In genomic region chr17:76248013-76248782, GRCh38 we compare ENCODE assay signal across 1 cellular context.
TF ChIP-seq lines count a peak whose summit lies in the region.

No MANE protein-coding gene starts in this region.

TF ChIP-seq in K562, 482 proteins besides CTCF, POLR2A, EP300 and RAD21 (continues in another document):
- TF ChIP-seq ELK1 (CRISPR knock-in tag; IDR thresholded peaks at IDR 0.05): no peak
- no peak for TF ChIP-seq NR2F6 (CRISPR knock-in tag; IDR thresholded peaks at IDR 0.05)
- no peak for TF ChIP-seq ZNF124 (CRISPR knock-in tag; IDR thresholded peaks at IDR 0.05)
- TF ChIP-seq, protein P1, sequence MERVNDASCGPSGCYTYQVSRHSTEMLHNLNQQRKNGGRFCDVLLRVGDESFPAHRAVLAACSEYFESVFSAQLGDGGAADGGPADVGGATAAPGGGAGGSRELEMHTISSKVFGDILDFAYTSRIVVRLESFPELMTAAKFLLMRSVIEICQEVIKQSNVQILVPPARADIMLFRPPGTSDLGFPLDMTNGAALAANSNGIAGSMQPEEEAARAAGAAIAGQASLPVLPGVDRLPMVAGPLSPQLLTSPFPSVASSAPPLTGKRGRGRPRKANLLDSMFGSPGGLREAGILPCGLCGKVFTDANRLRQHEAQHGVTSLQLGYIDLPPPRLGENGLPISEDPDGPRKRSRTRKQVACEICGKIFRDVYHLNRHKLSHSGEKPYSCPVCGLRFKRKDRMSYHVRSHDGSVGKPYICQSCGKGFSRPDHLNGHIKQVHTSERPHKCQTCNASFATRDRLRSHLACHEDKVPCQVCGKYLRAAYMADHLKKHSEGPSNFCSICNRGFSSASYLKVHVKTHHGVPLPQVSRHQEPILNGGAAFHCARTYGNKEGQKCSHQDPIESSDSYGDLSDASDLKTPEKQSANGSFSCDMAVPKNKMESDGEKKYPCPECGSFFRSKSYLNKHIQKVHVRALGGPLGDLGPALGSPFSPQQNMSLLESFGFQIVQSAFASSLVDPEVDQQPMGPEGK (CRISPR knock-in tag; IDR thresholded peaks at IDR 0.05; ENCODE audit: borderline replicate concordance): no peak
- TF ChIP-seq, protein P2, sequence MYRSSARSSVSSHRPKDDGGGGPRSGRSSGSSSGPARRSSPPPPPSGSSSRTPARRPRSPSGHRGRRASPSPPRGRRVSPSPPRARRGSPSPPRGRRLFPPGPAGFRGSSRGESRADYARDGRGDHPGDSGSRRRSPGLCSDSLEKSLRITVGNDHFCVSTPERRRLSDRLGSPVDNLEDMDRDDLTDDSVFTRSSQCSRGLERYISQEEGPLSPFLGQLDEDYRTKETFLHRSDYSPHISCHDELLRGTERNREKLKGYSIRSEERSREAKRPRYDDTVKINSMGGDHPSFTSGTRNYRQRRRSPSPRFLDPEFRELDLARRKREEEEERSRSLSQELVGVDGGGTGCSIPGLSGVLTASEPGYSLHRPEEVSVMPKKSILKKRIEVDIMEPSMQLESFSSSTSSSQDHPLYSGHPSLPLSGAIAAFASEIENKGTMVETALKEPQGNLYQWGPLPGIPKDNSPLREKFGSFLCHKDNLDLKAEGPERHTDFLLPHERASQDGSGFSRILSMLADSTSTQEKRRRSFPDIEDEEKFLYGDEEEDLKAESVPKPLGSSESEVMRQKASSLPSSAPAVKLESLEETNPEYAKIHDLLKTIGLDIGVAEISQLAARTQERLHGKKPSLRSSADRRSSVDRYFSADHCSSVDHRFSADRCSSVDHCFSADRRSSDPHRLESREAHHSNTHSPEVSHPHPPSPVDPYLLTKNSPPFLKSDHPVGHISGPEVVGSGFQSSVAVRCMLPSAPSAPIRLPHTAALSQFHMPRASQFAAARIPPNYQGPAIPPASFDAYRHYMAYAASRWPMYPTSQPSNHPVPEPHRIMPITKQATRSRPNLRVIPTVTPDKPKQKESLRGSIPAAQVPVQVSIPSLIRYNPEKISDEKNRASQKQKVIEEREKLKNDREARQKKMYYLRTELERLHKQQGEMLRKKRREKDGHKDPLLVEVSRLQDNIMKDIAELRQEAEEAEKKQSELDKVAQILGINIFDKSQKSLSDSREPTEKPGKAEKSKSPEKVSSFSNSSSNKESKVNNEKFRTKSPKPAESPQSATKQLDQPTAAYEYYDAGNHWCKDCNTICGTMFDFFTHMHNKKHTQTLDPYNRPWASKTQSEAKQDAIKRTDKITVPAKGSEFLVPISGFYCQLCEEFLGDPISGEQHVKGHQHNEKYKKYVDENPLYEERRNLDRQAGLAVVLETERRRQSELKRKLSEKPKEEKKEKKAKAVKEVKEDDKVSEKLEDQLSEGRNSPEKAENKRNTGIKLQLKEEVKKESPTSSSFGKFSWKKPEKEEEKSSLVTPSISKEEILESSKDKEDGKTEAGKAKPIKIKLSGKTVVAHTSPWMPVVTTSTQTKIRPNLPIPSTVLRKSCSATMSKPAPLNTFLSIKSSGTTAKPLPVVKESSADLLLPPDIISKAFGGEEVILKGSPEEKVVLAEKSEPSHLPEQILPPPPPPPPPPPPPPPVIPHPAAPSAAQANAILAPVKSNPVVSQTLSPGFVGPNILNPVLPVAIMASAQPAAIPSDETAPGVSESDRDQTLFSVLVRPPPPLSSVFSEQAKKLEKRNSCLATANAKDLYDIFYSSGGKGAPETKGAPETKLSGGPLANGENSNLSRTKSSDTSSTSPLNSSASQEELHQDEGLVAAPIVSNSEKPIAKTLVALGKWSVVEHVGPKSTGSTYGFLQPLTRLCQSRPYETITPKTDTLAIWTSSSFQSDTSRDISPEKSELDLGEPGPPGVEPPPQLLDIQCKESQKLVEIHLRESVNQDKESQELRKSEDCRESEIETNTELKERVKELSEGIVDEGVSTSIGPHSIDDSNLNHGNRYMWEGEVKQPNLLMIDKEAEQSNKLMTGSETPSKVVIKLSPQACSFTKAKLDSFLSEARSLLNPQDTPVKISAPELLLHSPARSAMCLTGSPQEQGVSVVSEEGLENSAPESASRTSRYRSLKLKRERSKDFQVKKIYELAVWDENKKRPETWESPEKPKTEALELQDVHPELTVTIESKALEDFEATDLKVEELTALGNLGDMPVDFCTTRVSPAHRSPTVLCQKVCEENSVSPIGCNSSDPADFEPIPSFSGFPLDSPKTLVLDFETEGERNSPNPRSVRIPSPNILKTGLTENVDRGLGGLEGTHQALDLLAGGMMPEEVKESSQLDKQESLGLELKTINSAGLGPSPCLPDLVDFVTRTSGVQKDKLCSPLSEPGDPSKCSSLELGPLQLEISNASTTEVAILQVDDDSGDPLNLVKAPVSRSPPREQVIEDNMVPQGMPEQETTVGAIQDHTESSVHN (IDR thresholded peaks at IDR 0.05; ENCODE audit: borderline replicate concordance in 1 of 2, low read depth in 1 of 2): 0 out of 4 replicates have a peak, but pooled peaks have one; percentile 32 to 34
- TF ChIP-seq GTF2E2 (tag; IDR thresholded peaks at IDR 0.05): no peak
- peak; percentile 67; the same call in 1 of the 2 replicates for TF ChIP-seq DPF2 (IDR thresholded peaks at IDR 0.05)
- no peak for TF ChIP-seq AFF4 (CRISPR knock-in tag; IDR thresholded peaks at IDR 0.05)
- TF ChIP-seq NFRKB (IDR thresholded peaks at IDR 0.05; ENCODE audit: low read depth): no peak
- TF ChIP-seq ZBTB11 (CRISPR knock-in tag; IDR thresholded peaks at IDR 0.05): no peak
- no peak for TF ChIP-seq ZFP91 (CRISPR knock-in tag; IDR thresholded peaks at IDR 0.05)
- TF ChIP-seq SOX6 (IDR thresholded peaks at IDR 0.05): no peak
- no peak for TF ChIP-seq DACH1 (IDR thresholded peaks at IDR 0.05; ENCODE audit: partially characterized antibody)
- TF ChIP-seq MITF (IDR thresholded peaks at IDR 0.05): no peak
- no peak for TF ChIP-seq ZNF23 (CRISPR knock-in tag; IDR thresholded peaks at IDR 0.05)
- no peak for TF ChIP-seq PHF8 (IDR thresholded peaks at IDR 0.05; ENCODE audit: borderline replicate concordance, low read length)
- no peak for TF ChIP-seq GABPB2 (CRISPR knock-in tag; conservative IDR thresholded peaks at IDR 0.05)
- no peak for TF ChIP-seq MTF1 (CRISPR knock-in tag; IDR thresholded peaks at IDR 0.05; ENCODE audit: borderline replicate concordance)
- TF ChIP-seq NCOA1 (IDR thresholded peaks at IDR 0.05; ENCODE audit: low read depth): no peak
- no peak for TF ChIP-seq PTRF (tag; IDR thresholded peaks at IDR 0.05)
- no peak for TF ChIP-seq EZH2 (IDR thresholded peaks at IDR 0.05; ENCODE audit: borderline replicate concordance, low read depth, low read length)
- no peak for TF ChIP-seq FOS (IDR thresholded peaks at IDR 0.05; ENCODE audit: extremely low read depth, insufficient read length)
- 0 out of 2 replicates have a peak, but pooled peaks have one; percentile 43 for TF ChIP-seq JUN (IDR thresholded peaks at IDR 0.05; ENCODE audit: borderline replicate concordance, low read depth, low read length)
- no peak for TF ChIP-seq JUN (CRISPR knock-in tag; IDR thresholded peaks at IDR 0.05; ENCODE audit: borderline replicate concordance)
- TF ChIP-seq, protein P3, sequence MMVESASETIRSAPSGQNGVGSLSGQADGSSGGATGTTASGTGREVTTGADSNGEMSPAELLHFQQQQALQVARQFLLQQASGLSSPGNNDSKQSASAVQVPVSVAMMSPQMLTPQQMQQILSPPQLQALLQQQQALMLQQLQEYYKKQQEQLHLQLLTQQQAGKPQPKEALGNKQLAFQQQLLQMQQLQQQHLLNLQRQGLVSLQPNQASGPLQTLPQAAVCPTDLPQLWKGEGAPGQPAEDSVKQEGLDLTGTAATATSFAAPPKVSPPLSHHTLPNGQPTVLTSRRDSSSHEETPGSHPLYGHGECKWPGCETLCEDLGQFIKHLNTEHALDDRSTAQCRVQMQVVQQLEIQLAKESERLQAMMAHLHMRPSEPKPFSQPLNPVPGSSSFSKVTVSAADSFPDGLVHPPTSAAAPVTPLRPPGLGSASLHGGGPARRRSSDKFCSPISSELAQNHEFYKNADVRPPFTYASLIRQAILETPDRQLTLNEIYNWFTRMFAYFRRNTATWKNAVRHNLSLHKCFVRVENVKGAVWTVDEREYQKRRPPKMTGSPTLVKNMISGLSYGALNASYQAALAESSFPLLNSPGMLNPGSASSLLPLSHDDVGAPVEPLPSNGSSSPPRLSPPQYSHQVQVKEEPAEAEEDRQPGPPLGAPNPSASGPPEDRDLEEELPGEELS (CRISPR knock-in tag; IDR thresholded peaks at IDR 0.05; ENCODE audit: borderline replicate concordance): no peak
- TF ChIP-seq HDGF (IDR thresholded peaks at IDR 0.05): no peak
- no peak for TF ChIP-seq TAF7 (tag; IDR thresholded peaks at IDR 0.05)
- TF ChIP-seq ZNF766 (CRISPR knock-in tag; conservative IDR thresholded peaks at IDR 0.05): 0 out of 2 replicates have a peak, but pooled peaks have one; percentile 42
- TF ChIP-seq CBX3 (IDR thresholded peaks at IDR 0.05; ENCODE audit: borderline replicate concordance in 1 of 2, low read length in 2 of 2): no peak
- no peak for TF ChIP-seq ZNF311 (CRISPR knock-in tag; IDR thresholded peaks at IDR 0.05)
- TF ChIP-seq PTTG1 (tag; IDR thresholded peaks at IDR 0.05; ENCODE audit: low read depth): no peak
- TF ChIP-seq HSF4 (CRISPR knock-in tag; IDR thresholded peaks at IDR 0.05; ENCODE audit: borderline replicate concordance): no peak
- TF ChIP-seq RCOR1 (IDR thresholded peaks at IDR 0.05; ENCODE audit: borderline replicate concordance in 1 of 2, low read depth in 2 of 2, low read length in 2 of 2): 0 out of 4 replicates have a peak, but pooled peaks of 1 of the 2 experiments have one; percentile 52
- TF ChIP-seq MED1 (CRISPR knock-in tag; IDR thresholded peaks at IDR 0.05; ENCODE audit: borderline replicate concordance): no peak
